8 cellular contexts compared by ENCODE assay signal in the genomic region with DNA sequence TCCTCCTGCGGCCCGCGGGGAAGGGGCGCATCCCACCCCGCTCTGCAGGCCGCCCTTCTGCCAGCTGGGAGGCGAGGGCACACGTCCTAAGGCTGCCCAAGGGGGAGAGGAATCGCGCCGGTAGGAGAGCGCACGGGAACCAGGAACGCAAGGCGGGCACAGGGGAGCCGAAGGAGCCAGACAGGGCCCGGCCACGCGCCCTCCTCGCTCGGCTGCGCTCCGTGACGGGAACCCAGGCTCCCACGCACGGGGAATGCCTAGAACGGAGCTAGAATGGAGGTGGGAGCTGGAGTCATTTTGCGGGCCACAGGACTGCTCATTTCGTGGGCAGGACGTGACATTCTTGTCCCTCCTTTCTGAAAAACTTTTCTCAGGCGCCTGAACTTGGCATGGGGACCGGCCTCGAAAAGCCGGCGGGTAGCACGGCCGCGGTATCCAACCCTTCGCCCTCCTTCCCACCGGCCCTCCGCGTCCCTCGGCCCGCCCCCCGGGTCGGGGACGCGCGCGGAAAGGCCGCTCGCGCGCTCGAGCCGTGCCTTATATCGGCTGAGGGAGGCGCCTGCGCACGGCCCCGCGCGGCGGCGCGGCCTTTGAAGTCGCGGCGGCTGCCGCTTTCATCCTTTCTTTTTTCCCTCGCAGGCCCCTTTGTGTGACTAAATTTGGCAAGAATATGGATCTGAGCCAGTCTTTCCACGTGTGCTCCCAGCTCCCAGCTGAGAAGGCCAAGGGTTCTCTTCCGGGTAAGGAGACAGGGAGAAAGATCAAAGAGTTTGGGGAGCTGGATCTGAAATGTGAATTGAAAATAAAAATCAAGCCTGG. TPM values are rescaled to one million over a fixed set of nuclear protein-coding genes. Genes with fewer than 3 reads are reported as not detected.
DNase-seq lines count a peak whose midpoint lies in the region; ATAC-seq and TF ChIP-seq lines count a peak whose summit lies in the region.

No MANE protein-coding gene starts in this region.

- no peaks in the 10 kb centered on the region for H3K9me2 ChIP-seq in PC-3 (replicated peaks; ENCODE audit: low read length)

- BruUV-seq in PC-3 (replicated peaks; lab: Mats Ljungman, UMichigan), result no TSS peak

- peak overlapping the region; percentile 75 for H2AFZ ChIP-seq in PC-3 (ENCODE audit: low read length)

- H4K20me1 ChIP-seq in PC-3 (ENCODE audit: low read length), result no peaks in the 10 kb centered on the region

- H3K4me2 ChIP-seq in PC-3 (ENCODE audit: low read length), result peak overlapping the region; percentile 80

- no peaks in the 10 kb centered on the region for H3K36me3 ChIP-seq in PC-3 (ENCODE audit: low read depth, low read length)

- no peak for TF ChIP-seq CTCF in PC-3 (conservative IDR thresholded peaks at IDR 0.05; ENCODE audit: low read depth, low read length)

- no peaks in the 10 kb centered on the region for H3K79me2 ChIP-seq in PC-3 (ENCODE audit: low read length)

- no peaks in the 10 kb centered on the region for H3K9me3 ChIP-seq in PC-3 (ENCODE audit: low read length)

- no peaks in the 10 kb centered on the region for H3F3A ChIP-seq in PC-3 (ENCODE audit: low read length, unreplicated experiment)

- CTCF ChIA-PET in PC-3 (lab: Charles Lee), result interaction anchor here (0.6 kb wide), 1 partner anchor 415 kb away, joined by 3 read pairs; no protein-coding TSS in a partner anchor

- H3K4me1 ChIP-seq in PC-3 (ENCODE audit: insufficient read depth, low read length), result no peaks in the 10 kb centered on the region

- H3K4me3 ChIP-seq in PC-3 (ENCODE audit: low read length), result peak overlapping the region; percentile 66

- H3K9ac ChIP-seq in PC-3 (ENCODE audit: low read length), result no peak overlapping the region

- H3K27me3 ChIP-seq in PC-3 (ENCODE audit: low read length), result peaks cover 44% of the 10 kb centered on the region

- H3K27ac ChIP-seq in PC-3 (ENCODE audit: low read length), result no peak overlapping the region

- intact Hi-C loops in PC-3 (cut with micrococcal nuclease) (no loop called here), Right ventricle myocardium superior (cut with DNase I) (no loop called here), posterior cingulate gyrus (cut with DNase I) (no loop called here)

- peak; percentile 42 for ATAC-seq in HG03095 (IDR thresholded peaks at IDR 0.05; ENCODE audit: unreplicated experiment)
- ATAC-seq in PC-3, result peak; percentile 53
- peak; percentile 85 for ATAC-seq in Right ventricle myocardium superior (ENCODE audit: poor library complexity)

- DNase-seq in NCI-H524 (lab: John Stamatoyannopoulos, UW) (peak; percentile 33 to 65), NCI-H524 treated with DMSO at 0.1 percent for 48 hours (lab: John Stamatoyannopoulos, UW) (no peak), PC-3 (peak; percentile 10), activated gamma-delta T cell treated with Interleukin-2 at 50 U/mL for 16 hours (peak; percentile 63), Right ventricle myocardium superior (peak; percentile 50), pons (ENCODE audit: low spot score) (peak; percentile 16), posterior cingulate gyrus (no peak)

- POLR2A ChIA-PET in PC-3 (lab: Charles Lee; ENCODE audit: unreplicated experiment), result no interaction called here

RNA-seq across cellular contexts. Expression of a gene that starts 4.3 kb away (rescaled TPM):
- total RNA-seq in PC-3 (2014; rRNA removed) (0.58 and 2.4 TPM in 2 replicates), Right ventricle myocardium superior (0.51 TPM)

Comparison
In these comparisons a context has a peak if more than half of its experiments do, and no peak if none do; other contexts are left out.
1. DNase-seq: peak in NCI-H524 (2 of 2), PC-3 (single experiment), activated gamma-delta T cell treated with Interleukin-2 at 50 U/mL for 16 hours (single experiment), Right ventricle myocardium superior (single experiment) and pons (single experiment); none in NCI-H524 treated with DMSO at 0.1 percent for 48 hours (single experiment) and posterior cingulate gyrus (0 of 10).
2. Peak in every context shown above with its lines, with median percentiles within 50 percentile points of each other: ATAC-seq.